ENCODE assay signal across 1 cellular context in the genomic region with DNA sequence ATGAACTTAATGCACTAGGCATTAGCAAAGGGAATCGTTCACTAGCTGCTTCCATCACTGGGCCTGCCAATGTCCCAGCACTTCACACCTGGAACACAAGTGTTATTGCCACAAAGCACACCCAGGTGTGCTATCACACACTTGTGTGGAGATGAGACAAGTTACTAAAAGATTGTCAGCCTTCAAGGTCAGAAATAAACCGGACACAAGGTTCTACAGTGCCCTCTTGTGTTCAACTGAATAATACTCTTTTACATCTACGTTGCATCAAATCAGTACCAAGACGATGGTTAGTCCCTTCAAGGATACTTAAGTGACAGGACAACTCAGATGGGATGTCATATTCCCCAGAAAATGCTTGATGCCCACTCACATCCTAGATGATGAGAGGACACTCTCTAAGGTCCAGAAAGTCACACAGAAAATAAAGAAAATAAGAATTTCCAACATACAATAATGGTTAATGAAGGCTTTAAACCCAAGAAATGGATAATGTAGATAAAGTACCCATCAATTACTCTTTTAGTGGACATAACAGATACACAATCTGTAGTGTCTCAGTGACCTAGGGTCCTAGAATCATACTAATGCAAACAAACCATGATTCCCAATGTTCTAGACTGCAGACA.
TF ChIP-seq lines count a peak whose summit lies in the region.

No MANE protein-coding gene starts in this region.

TF ChIP-seq in HepG2, 621 proteins besides CTCF, POLR2A, EP300 and RAD21 (continued from another document):
- TF ChIP-seq ZNF510 (CRISPR knock-in tag; IDR thresholded peaks at IDR 0.05; ENCODE audit: low read depth) (no peak), RBAK (CRISPR knock-in tag; IDR thresholded peaks at IDR 0.05) (no peak), NFE2L1 (CRISPR knock-in tag; IDR thresholded peaks at IDR 0.05; ENCODE audit: borderline replicate concordance) (no peak), AHR (CRISPR knock-in tag; IDR thresholded peaks at IDR 0.05) (no peak), NCOA5 (CRISPR knock-in tag; IDR thresholded peaks at IDR 0.05) (no peak), ZNF616 (CRISPR knock-in tag; IDR thresholded peaks at IDR 0.05; ENCODE audit: low read depth) (no peak)
- TF ChIP-seq, protein P1, sequence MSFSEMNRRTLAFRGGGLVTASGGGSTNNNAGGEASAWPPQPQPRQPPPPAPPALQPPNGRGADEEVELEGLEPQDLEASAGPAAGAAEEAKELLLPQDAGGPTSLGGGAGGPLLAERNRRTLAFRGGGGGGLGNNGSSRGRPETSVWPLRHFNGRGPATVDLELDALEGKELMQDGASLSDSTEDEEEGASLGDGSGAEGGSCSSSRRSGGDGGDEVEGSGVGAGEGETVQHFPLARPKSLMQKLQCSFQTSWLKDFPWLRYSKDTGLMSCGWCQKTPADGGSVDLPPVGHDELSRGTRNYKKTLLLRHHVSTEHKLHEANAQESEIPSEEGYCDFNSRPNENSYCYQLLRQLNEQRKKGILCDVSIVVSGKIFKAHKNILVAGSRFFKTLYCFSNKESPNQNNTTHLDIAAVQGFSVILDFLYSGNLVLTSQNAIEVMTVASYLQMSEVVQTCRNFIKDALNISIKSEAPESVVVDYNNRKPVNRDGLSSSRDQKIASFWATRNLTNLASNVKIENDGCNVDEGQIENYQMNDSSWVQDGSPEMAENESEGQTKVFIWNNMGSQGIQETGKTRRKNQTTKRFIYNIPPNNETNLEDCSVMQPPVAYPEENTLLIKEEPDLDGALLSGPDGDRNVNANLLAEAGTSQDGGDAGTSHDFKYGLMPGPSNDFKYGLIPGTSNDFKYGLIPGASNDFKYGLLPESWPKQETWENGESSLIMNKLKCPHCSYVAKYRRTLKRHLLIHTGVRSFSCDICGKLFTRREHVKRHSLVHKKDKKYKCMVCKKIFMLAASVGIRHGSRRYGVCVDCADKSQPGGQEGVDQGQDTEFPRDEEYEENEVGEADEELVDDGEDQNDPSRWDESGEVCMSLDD (CRISPR knock-in tag; IDR thresholded peaks at IDR 0.05; ENCODE audit: borderline replicate concordance): no peak
- TF ChIP-seq, protein P2, sequence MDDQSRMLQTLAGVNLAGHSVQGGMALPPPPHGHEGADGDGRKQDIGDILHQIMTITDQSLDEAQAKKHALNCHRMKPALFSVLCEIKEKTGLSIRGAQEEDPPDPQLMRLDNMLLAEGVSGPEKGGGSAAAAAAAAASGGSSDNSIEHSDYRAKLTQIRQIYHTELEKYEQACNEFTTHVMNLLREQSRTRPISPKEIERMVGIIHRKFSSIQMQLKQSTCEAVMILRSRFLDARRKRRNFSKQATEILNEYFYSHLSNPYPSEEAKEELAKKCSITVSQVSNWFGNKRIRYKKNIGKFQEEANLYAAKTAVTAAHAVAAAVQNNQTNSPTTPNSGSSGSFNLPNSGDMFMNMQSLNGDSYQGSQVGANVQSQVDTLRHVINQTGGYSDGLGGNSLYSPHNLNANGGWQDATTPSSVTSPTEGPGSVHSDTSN (CRISPR knock-in tag; IDR thresholded peaks at IDR 0.05; ENCODE audit: borderline replicate concordance): no peak
